ENCODE assay signal across 24 cellular contexts in the genomic region with DNA sequence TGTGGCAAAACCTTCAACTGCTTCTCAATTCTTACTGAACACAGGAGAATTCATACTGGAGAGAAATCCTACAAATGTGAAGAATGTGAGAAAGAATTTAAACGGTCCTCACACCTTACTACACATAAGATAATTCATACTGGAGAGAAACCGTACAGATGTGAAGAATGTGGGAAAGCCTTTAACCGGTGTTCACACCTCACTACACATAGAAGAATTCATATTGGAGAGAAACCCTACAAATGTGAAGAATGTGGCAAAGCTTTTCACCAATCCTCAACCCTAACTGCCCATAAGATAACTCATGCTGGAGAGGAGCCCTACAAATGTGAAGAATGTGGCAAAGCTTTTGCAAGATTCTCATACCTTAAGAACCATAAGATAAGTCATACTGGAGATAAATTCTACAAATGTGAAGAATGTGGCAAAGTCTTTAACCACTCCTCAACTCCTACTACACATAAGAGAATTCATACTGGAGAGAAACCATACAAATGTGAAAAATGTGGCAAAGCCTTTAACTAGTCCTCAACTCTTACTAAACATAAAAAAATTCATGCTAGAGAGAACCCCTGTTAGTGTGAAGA.
"Had no signal": no experiment of that assay in that cellular context is flagged by ENCODE, and none has a peak within 500 bp of the region (broad histone marks: within the 10 kb centered on the region; RNA-seq: fewer than 3 reads in every experiment).

No MANE protein-coding gene starts in this region.

- H3K9me3 ChIP-seq: colonic mucosa, gastrocnemius medialis, lower lobe of right lung had no signal

- H3K36me3 ChIP-seq: colonic mucosa, esophagus squamous epithelium, gastrocnemius medialis, heart right ventricle, left lung, lower lobe of right lung had no signal

- DNase-seq: colonic mucosa; cortex of kidney; effector memory CD4-positive, alpha-beta T cell; erythroblast; esophagus squamous epithelium; foreskin fibroblast; foreskin melanocyte; gastrocnemius medialis; glutamatergic neuron; head of caudate nucleus; heart right ventricle; hippocampal formation; left cardiac atrium; left lung; left ventricle myocardium superior; lower lobe of right lung; mesenchymal stem cell; midbrain; naive thymus-derived CD4-positive, alpha-beta T cell had no signal

- H3K4me3 ChIP-seq: colonic mucosa, esophagus squamous epithelium, gastrocnemius medialis, heart right ventricle, left lung, lower lobe of right lung had no signal

- H3K27me3 ChIP-seq: colonic mucosa, esophagus squamous epithelium, gastrocnemius medialis, heart right ventricle, left lung had no signal

- H3K27ac ChIP-seq: colonic mucosa, epithelial cell of prostate, esophagus squamous epithelium, gastrocnemius medialis, heart right ventricle, left lung, lower lobe of right lung had no signal

- ATAC-seq: esophagus mucosa; gastrocnemius medialis; heart right ventricle; left cardiac atrium; left lung; left ventricle myocardium superior; lower lobe of right lung; naive thymus-derived CD4-positive, alpha-beta T cell had no signal

- FAIRE-seq: endometrium, islet of Langerhans, keratinocyte had no signal

- H3K4me1 ChIP-seq: colonic mucosa, esophagus squamous epithelium, gastrocnemius medialis, heart right ventricle, left lung, lower lobe of right lung had no signal
